ENCODE assay signal across 22 cellular contexts in the genomic region with DNA sequence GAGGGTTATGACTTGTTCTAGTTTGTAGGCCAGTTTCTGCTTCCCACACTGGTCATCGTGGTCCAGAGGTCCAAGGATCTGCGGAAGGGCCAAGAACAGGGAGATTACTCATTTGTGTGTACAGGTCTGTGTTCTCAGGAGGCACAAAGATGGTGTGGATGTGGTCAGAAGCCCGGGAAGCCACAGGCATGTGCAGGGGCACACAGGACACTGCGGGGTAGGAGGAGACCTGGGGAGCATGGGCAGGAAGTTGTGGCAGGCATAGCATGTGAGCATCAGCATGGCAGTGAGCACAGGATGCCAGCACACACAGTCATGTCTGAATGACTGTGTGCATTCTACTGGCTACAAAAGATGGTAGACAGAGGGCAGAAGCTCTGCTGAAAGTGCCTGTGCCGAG.
A peak's percentile ranks its signal among the peaks of the same experiment; 100 is the strongest.
DNase-seq lines count a peak whose midpoint lies in the region; ATAC-seq and TF ChIP-seq lines count a peak whose summit lies in the region.
"Had no signal": no experiment of that assay in that cellular context is flagged by ENCODE, and none has a peak within 500 bp of the region (broad histone marks: within the 10 kb centered on the region; RNA-seq: fewer than 3 reads in every experiment).

No MANE protein-coding gene starts in this region.

- no peak overlapping the region for H3K4ac ChIP-seq in neuronal stem cell (ENCODE audit: low read length)

- peaks cover 9% of the 10 kb centered on the region for H3K4me1 Mint-ChIP-seq in activated CD8-positive, alpha-beta memory T cell treated with anti-CD3 and anti-CD28 coated beads, Interleukin-2, amount 10 ng/mL, durations not matched to agents 7 days and 5 days
- H3K4me1 Mint-ChIP-seq: CD4-positive, CD25-positive, alpha-beta regulatory T cell; naive B cell had no signal

- H3K27ac ChIP-seq in neuronal stem cell (replicated peaks; ENCODE audit: low read length) (no peak overlapping the region), thyroid gland (no peak overlapping the region)
- H3K27ac ChIP-seq: prostate gland, transverse colon had no signal

- no peak overlapping the region for H3K23ac ChIP-seq in neuronal stem cell (ENCODE audit: low read depth, low read length, poor library complexity)

- peaks cover 2% of the 10 kb centered on the region for H3K27me3 Mint-ChIP-seq in activated CD8-positive, alpha-beta memory T cell treated with anti-CD3 and anti-CD28 coated beads, Interleukin-2, amount 10 ng/mL, durations not matched to agents 7 days and 5 days
- H3K27me3 Mint-ChIP-seq: CD4-positive, CD25-positive, alpha-beta regulatory T cell had no signal

- no peak overlapping the region for H2BK5ac ChIP-seq in neuronal stem cell (ENCODE audit: low read length)

- no peak for TF ChIP-seq POLR2A in thyroid gland (IDR thresholded peaks at IDR 0.05)

- H3K9me3 Mint-ChIP-seq in activated CD8-positive, alpha-beta memory T cell treated with anti-CD3 and anti-CD28 coated beads, Interleukin-2, amount 10 ng/mL, durations not matched to agents 7 days and 5 days (ENCODE audit: low read depth) = no peaks in the 10 kb centered on the region
- H3K9me3 Mint-ChIP-seq: mesothelial cell of epicardium had no signal

- DNase-seq in activated CD8-positive, alpha-beta memory T cell treated with anti-CD3 and anti-CD28 coated beads, Interleukin-2, amount 10 ng/mL, durations not matched to agents 7 days and 5 days = peak; percentile 61
- DNase-seq in activated CD8-positive, alpha-beta memory T cell treated with anti-CD3 and anti-CD28 coated beads, Interleukin-2, amount 50 U/mL, for 48 hours = no peak
- DNase-seq in astrocyte of the cerebellum (ENCODE audit: low read depth) (peak; percentile 44), neuronal stem cell (ENCODE audit: low spot score) (no peak), Right ventricle myocardium superior (no peak), thyroid gland (no peak), HUDEP-2 (lab: John Stamatoyannopoulos, UW; ENCODE audit: unreplicated experiment in 76 of 76) (no peak)
- DNase-seq: activated gamma-delta T cell; activated T-cell treated with anti-CD3 and anti-CD28 coated beads, Interleukin-2, amount 50 U/mL, for 1 hour; GDM1; HCEC 1CT; Kasumi-1; naive B cell; NCI-H2029; NCI-H2227 treated with DMSO at 0.1 percent for 48 hours; NCI-H69; nucleus accumbens; transverse colon had no signal

- in situ Hi-C loops in astrocyte of the cerebellum (cut with HindIII; ENCODE audit: low sequenced_read_pairs) = loop anchor here (5.0 kb wide), 1 partner anchor 92 kb away; no protein-coding TSS in a partner anchor

- H2AFZ ChIP-seq in Loucy (ENCODE audit: low read length) = peak overlapping the region; percentile 82
- no peak overlapping the region for H2AFZ ChIP-seq in neuronal stem cell (ENCODE audit: low read length)

- H3K9me3 ChIP-seq in Loucy (ENCODE audit: insufficient read depth, low read depth, low read length) (no peaks in the 10 kb centered on the region), neuronal stem cell (replicated peaks in 1 of 2; ENCODE audit: control insufficient read depth in 2 of 2, insufficient read depth in 1 of 2, low read depth in 1 of 2, low read length in 2 of 2) (no peaks in the 10 kb centered on the region), thyroid gland (no peaks in the 10 kb centered on the region)
- H3K9me3 ChIP-seq: prostate gland, transverse colon had no signal

- H4K8ac ChIP-seq in neuronal stem cell (ENCODE audit: low read depth, low read length) = no peak overlapping the region

- no peaks in the 10 kb centered on the region for H4K20me1 ChIP-seq in Loucy (ENCODE audit: insufficient read depth, low read length, poor library complexity, severe bottlenecking)

- no peaks in the 10 kb centered on the region for H3K9me2 ChIP-seq in Loucy (replicated peaks; ENCODE audit: low read depth, low read length)

- no CpG with 5 or more reads among the region's 5 CpGs for WGBS in neuronal stem cell (ENCODE audit: extremely low coverage in 2 of 2, insufficient read length in 2 of 2, insufficient replicate concordance in 1 of 2), 2 donors
- WGBS in thyroid gland, 2 donors = 79 to 86% methylated on average over 5 of the region's 5 CpGs

- ATAC-seq in activated CD8-positive, alpha-beta memory T cell treated with anti-CD3 and anti-CD28 coated beads, Interleukin-2, amount 10 ng/mL, durations not matched to agents 7 days and 5 days = peak; percentile 60
- ATAC-seq in Right ventricle myocardium superior (ENCODE audit: poor library complexity) = no peak

- H2BK12ac ChIP-seq in neuronal stem cell (ENCODE audit: low read length) = no peak overlapping the region

- H3F3A ChIP-seq in Loucy (ENCODE audit: low read depth) = no peaks in the 10 kb centered on the region

- intact Hi-C loops in Right ventricle myocardium superior (cut with DNase I) (loop anchor here (10.0 kb wide), 1 partner anchor 1904 kb away; no protein-coding TSS in a partner anchor), thyroid gland (cut with DNase I) (no loop called here)

- no peak overlapping the region for H2AK5ac ChIP-seq in neuronal stem cell (ENCODE audit: low read depth, low read length)

- H4K91ac ChIP-seq in neuronal stem cell (ENCODE audit: low read depth, low read length, poor library complexity) = peak overlapping the region; percentile 20

- no peak overlapping the region for H2BK120ac ChIP-seq in neuronal stem cell (ENCODE audit: low read depth, low read length)

- H3K79me1 ChIP-seq in neuronal stem cell (ENCODE audit: low read depth, low read length) = no peaks in the 10 kb centered on the region

- no peak overlapping the region for H2BK15ac ChIP-seq in neuronal stem cell (ENCODE audit: low read length)

- H3K4me3 ChIP-seq in Loucy (ENCODE audit: low read length, poor library complexity, severe bottlenecking) (no peak overlapping the region), astrocyte of the cerebellum (ENCODE audit: low read depth, low read length) (no peak overlapping the region), neuronal stem cell (ENCODE audit: low read length in 2 of 2) (no peak overlapping the region), thyroid gland (replicated peaks in 1 of 3) (no peak overlapping the region)
- H3K4me3 ChIP-seq: prostate gland, transverse colon had no signal

- CTCF ChIA-PET in activated CD8-positive, alpha-beta memory T cell treated with anti-CD3 and anti-CD28 coated beads, Interleukin-2, amount 10 ng/mL, durations not matched to agents 7 days and 5 days (lab: Charles Lee) = no interaction called here

- no peak overlapping the region for H3K14ac ChIP-seq in neuronal stem cell (ENCODE audit: low read length)

- H3K79me2 ChIP-seq in Loucy (ENCODE audit: insufficient read depth, low read length) = no peaks in the 10 kb centered on the region

- H3K9ac ChIP-seq in Loucy (ENCODE audit: low read depth, low read length, poor library complexity, severe bottlenecking) (no peak overlapping the region), neuronal stem cell (ENCODE audit: low read depth, low read length, poor library complexity) (peak overlapping the region; percentile 4)

- peaks cover 16% of the 10 kb centered on the region for H3K4me1 ChIP-seq in Loucy (ENCODE audit: insufficient read depth, low read length, poor library complexity, severe bottlenecking)
- no peaks in the 10 kb centered on the region for H3K4me1 ChIP-seq in neuronal stem cell (ENCODE audit: control insufficient read depth in 2 of 2, insufficient read depth in 1 of 2, low read depth in 1 of 2, low read length in 2 of 2)
- no peaks in the 10 kb centered on the region for H3K4me1 ChIP-seq in thyroid gland
- H3K4me1 ChIP-seq: transverse colon had no signal

- TF ChIP-seq CTCF in Loucy (conservative IDR thresholded peaks at IDR 0.05; ENCODE audit: low read length) (no peak), astrocyte of the cerebellum (IDR thresholded peaks at IDR 0.05; ENCODE audit: low read depth, low read length, missing control alignments) (no peak), thyroid gland (IDR thresholded peaks at IDR 0.05) (no peak)

- H3K4me2 ChIP-seq in Loucy (ENCODE audit: low read depth, low read length, poor library complexity, severe bottlenecking) (peak overlapping the region; percentile 41), neuronal stem cell (ENCODE audit: insufficient read depth, low read length, poor library complexity, severe bottlenecking) (no peak overlapping the region)

- H3K36me3 ChIP-seq in Loucy (ENCODE audit: insufficient read depth, low read length) (no peaks in the 10 kb centered on the region), neuronal stem cell (replicated peaks in 1 of 2; ENCODE audit: control insufficient read depth in 2 of 2, insufficient read depth in 2 of 2, low read length in 2 of 2) (no peaks in the 10 kb centered on the region), thyroid gland (no peaks in the 10 kb centered on the region)
- H3K36me3 ChIP-seq: prostate gland, transverse colon had no signal

- H3K27ac Mint-ChIP-seq in activated CD8-positive, alpha-beta memory T cell treated with anti-CD3 and anti-CD28 coated beads, Interleukin-2, amount 10 ng/mL, durations not matched to agents 7 days and 5 days = no peak overlapping the region
- H3K27ac Mint-ChIP-seq: mesothelial cell of epicardium, naive B cell had no signal

- no peak overlapping the region for H3K4me3 Mint-ChIP-seq in activated CD8-positive, alpha-beta memory T cell treated with anti-CD3 and anti-CD28 coated beads, Interleukin-2, amount 10 ng/mL, durations not matched to agents 7 days and 5 days
- H3K4me3 Mint-ChIP-seq: CD4-positive, CD25-positive, alpha-beta regulatory T cell; mesothelial cell of epicardium; naive B cell had no signal

- H3K27me3 ChIP-seq in Loucy (ENCODE audit: insufficient read depth, low read length, poor library complexity, severe bottlenecking) = no peaks in the 10 kb centered on the region
- no peaks in the 10 kb centered on the region for H3K27me3 ChIP-seq in neuronal stem cell (ENCODE audit: control insufficient read depth in 3 of 3, insufficient read depth in 3 of 3, low read depth in 1 of 3, low read length in 3 of 3)
- no peaks in the 10 kb centered on the region for H3K27me3 ChIP-seq in thyroid gland
- H3K27me3 ChIP-seq: transverse colon had no signal

- peak overlapping the region; percentile 68 for H3K18ac ChIP-seq in neuronal stem cell (ENCODE audit: low read length)

- no peaks in the 10 kb centered on the region for H3K36me3 Mint-ChIP-seq in activated CD8-positive, alpha-beta memory T cell treated with anti-CD3 and anti-CD28 coated beads, Interleukin-2, amount 10 ng/mL, durations not matched to agents 7 days and 5 days
- H3K36me3 Mint-ChIP-seq: CD4-positive, CD25-positive, alpha-beta regulatory T cell; mesothelial cell of epicardium; naive B cell had no signal

Comparison
In these comparisons a context has a peak if more than half of its experiments do, and no peak if none do; other contexts are left out.
1. DNase-seq: peak in activated CD8-positive, alpha-beta memory T cell treated with anti-CD3 and anti-CD28 coated beads, Interleukin-2, amount 10 ng/mL, durations not matched to agents 7 days and 5 days (single experiment) and astrocyte of the cerebellum (single experiment); none in activated CD8-positive, alpha-beta memory T cell treated with anti-CD3 and anti-CD28 coated beads, Interleukin-2, amount 50 U/mL, for 48 hours (single experiment), neuronal stem cell (single experiment), Right ventricle myocardium superior (single experiment), thyroid gland (0 of 2) and HUDEP-2 (0 of 76).